ENCODE assay signal across 22 cellular contexts in the genomic region with DNA sequence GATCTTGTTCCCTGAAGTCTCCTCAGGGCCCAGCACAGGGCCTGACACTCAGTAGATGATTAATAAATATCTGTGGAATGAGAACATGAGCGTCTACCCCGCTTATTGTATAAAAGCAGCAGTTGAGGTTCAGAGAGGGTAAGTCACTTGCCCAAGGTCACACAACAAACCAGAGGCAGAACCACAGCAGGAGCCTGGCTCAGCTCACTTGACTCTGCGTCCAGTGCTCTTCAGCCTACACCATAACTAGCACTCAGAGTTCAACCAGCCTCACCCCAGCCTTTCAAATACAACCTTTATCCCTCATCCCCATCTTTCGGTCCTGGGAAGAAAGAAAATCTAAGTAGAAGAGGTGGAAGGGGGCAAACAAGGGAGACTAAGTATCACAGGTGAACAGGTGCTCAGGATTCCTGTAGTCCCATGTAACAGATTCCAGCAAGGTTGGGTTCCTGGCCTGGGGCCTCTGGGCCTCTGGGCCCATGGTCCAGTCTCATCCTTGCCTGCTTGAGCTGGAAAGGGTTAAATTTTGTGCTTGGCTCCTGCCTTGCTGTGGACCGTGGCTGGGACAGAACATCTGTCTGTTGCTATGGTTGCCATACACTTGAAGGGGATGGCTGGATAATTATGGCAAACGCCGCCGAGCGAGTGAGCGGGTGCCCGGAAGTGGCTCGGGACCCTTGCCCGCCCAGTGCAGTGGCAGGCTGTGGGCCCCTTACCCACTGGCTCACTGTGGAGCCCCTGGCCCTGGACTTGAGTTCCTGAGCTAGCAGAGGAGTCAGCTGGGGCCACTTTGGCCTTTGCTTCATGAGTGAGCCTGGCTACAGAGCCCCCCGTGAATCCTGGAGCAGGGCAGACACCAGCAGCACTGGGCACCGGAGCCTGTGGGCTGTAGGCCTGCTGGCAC. TPM values are rescaled to one million over a fixed set of nuclear protein-coding genes. Genes with fewer than 3 reads are reported as not detected.
DNase-seq lines count a peak whose midpoint lies in the region; ATAC-seq and TF ChIP-seq lines count a peak whose summit lies in the region.
"Had no signal": no experiment of that assay in that cellular context is flagged by ENCODE, and none has a peak within 500 bp of the region (broad histone marks: within the 10 kb centered on the region; RNA-seq: fewer than 3 reads in every experiment).

No MANE protein-coding gene starts in this region.

- H3K79me2 ChIP-seq in SK-N-SH (ENCODE audit: insufficient read depth): no peaks in the 10 kb centered on the region
- no peaks in the 10 kb centered on the region for H3K79me2 ChIP-seq in neural progenitor cell (ENCODE audit: low read depth)

- H4K20me1 ChIP-seq in SK-N-SH (ENCODE audit: insufficient read depth): no peaks in the 10 kb centered on the region
- H4K20me1 ChIP-seq in neural progenitor cell (ENCODE audit: low read depth): no peaks in the 10 kb centered on the region

- no peak for TF ChIP-seq RAD21 in SK-N-SH (IDR thresholded peaks at IDR 0.05; ENCODE audit: low read length)

- H3K27ac Mint-ChIP-seq in neural progenitor cell: no peak overlapping the region
- H3K27ac Mint-ChIP-seq: activated T-cell treated with anti-CD3 and anti-CD28 coated beads, Interleukin-2, amount 50 U/mL, for 72 hours; naive thymus-derived CD4-positive, alpha-beta T cell had no signal

- H3K4me1 ChIP-seq in SK-N-SH (ENCODE audit: control insufficient read depth in 1 of 2, insufficient read depth in 2 of 2, low read depth in 1 of 2, low read length in 1 of 2) (peaks cover 0 to 19% of the 10 kb centered on the region in 2 experiments; a peak in 1 of 4 replicates), neural progenitor cell (peaks cover 21% of the 10 kb centered on the region)
- H3K4me1 ChIP-seq: body of pancreas, SJSA1 had no signal

- WGBS in SK-N-SH (ENCODE audit: low lambda C conversion rate): 53% methylated on average over 5 of the region's 15 CpGs

- H3K9me2 ChIP-seq in SK-N-SH: no peaks in the 10 kb centered on the region

- no peaks in the 10 kb centered on the region for H3K9me3 Mint-ChIP-seq in neural progenitor cell

- H3K9me3 ChIP-seq in SK-N-SH: no peaks in the 10 kb centered on the region
- H3K9me3 ChIP-seq in neural progenitor cell (ENCODE audit: low read depth): no peaks in the 10 kb centered on the region
- H3K9me3 ChIP-seq: body of pancreas, SJSA1 had no signal

- H3K9ac ChIP-seq in SK-N-SH (no peak overlapping the region), neural progenitor cell (no peak overlapping the region)

- peaks cover 12% of the 10 kb centered on the region for H3K27me3 Mint-ChIP-seq in neural progenitor cell (ENCODE audit: insufficient read depth, low read depth)

- H3F3A ChIP-seq in SK-N-SH (replicated peaks; ENCODE audit: insufficient read depth) (no peaks in the 10 kb centered on the region), neural progenitor cell (ENCODE audit: low read depth) (no peaks in the 10 kb centered on the region)

- no peak overlapping the region for H3K4me2 ChIP-seq in SK-N-SH
- H3K4me2 ChIP-seq in neural progenitor cell: no peak overlapping the region

- CTCF ChIA-PET in SK-N-SH (lab: Yijun Ruan, JAX): interaction anchor here (0.9 to 1.1 kb wide), 3 partner anchors 9 to 86 kb away, joined by 3 read pairs; no protein-coding TSS in a partner anchor

- TF ChIP-seq EP300 in SK-N-SH (IDR thresholded peaks at IDR 0.05; ENCODE audit: borderline replicate concordance in 1 of 2, low read depth in 1 of 2, low read length in 1 of 2): no peak

- H3K36me3 ChIP-seq in SK-N-SH (replicated peaks in 1 of 2; ENCODE audit: control insufficient read depth in 1 of 2, insufficient read depth in 2 of 2, low read length in 1 of 2) (no peaks in the 10 kb centered on the region), neural progenitor cell (no peaks in the 10 kb centered on the region)
- H3K36me3 ChIP-seq: SJSA1 had no signal

- ATAC-seq in SK-N-SH treated with all-trans-retinoic acid at 6 μM for 48 hours: no peak
- ATAC-seq in GM21619 (IDR thresholded peaks at IDR 0.05; ENCODE audit: unreplicated experiment): no peak
- ATAC-seq: activated T-cell treated with anti-CD3 and anti-CD28 coated beads, Interleukin-2, amount 50 U/mL, for 72 hours; body of pancreas; left colon; naive thymus-derived CD4-positive, alpha-beta T cell; right cardiac atrium had no signal

- TF ChIP-seq CTCF in SK-N-SH (IDR thresholded peaks at IDR 0.05) (no peak), neural progenitor cell (IDR thresholded peaks at IDR 0.05) (no peak)

- H3K36me3 Mint-ChIP-seq in neural progenitor cell: no peaks in the 10 kb centered on the region

- H3K4me1 Mint-ChIP-seq in neural progenitor cell: peaks cover 37% of the 10 kb centered on the region

- H3K4me3 Mint-ChIP-seq in neural progenitor cell: peak overlapping the region; percentile 44
- H3K4me3 Mint-ChIP-seq: activated T-cell treated with anti-CD3 and anti-CD28 coated beads, Interleukin-2, amount 50 U/mL, for 72 hours; naive thymus-derived CD4-positive, alpha-beta T cell had no signal

- POLR2A ChIA-PET in SK-N-SH (lab: Yijun Ruan, JAX): no interaction called here

- H3K27me3 ChIP-seq in SK-N-SH (ENCODE audit: insufficient read depth): peaks cover 15% of the 10 kb centered on the region; the same call in 1 of the 2 replicates
- H3K27me3 ChIP-seq in neural progenitor cell: no peaks in the 10 kb centered on the region
- H3K27me3 ChIP-seq: SJSA1 had no signal

- DNase-seq in SK-N-SH (peak; percentile 77), NCI-H1417 (lab: John Stamatoyannopoulos, UW) (peak; percentile 83 to 91 (median 86)), NCI-H774 (lab: John Stamatoyannopoulos, UW) (peak; percentile 12), neural progenitor cell (ENCODE audit: low spot score) (no peak), SIG-M5 treated with dmso at 0.1 percent for 504 hours (lab: John Stamatoyannopoulos, UW; ENCODE audit: unreplicated experiment) (no peak)
- DNase-seq in activated T-cell treated with anti-CD3 and anti-CD28 coated beads, Interleukin-2, amount 50 U/mL, for 1 hour: no peak
- DNase-seq: activated CD4-positive, alpha-beta T cell treated with anti-CD3 and anti-CD28 coated beads for 4 hours; activated T-cell treated with anti-CD3 and anti-CD28 coated beads, Interleukin-2, amount 50 U/mL, for 72 hours; body of pancreas; Calu3; KBM-7; left colon; mesendoderm; naive thymus-derived CD4-positive, alpha-beta T cell; NCI-H2081; stimulated activated CD4-positive, alpha-beta T cell treated with anti-CD3 and anti-CD28 coated beads, Interleukin-12 subunit alpha, Interleukin-12 subunit beta, amount 100 ng/mL, for 4 hours; T-helper 2 cell had no signal

- 0 out of 4 replicates have a peak overlapping the region, but pooled peaks of 1 of the 2 experiments have one; percentile 4 for H3K27ac ChIP-seq in SK-N-SH (ENCODE audit: low read depth in 2 of 2, low read length in 1 of 2)
- no peak overlapping the region for H3K27ac ChIP-seq in neural progenitor cell
- H3K27ac ChIP-seq: body of pancreas, epithelial cell of prostate, SJSA1 had no signal

- H3K4me3 ChIP-seq in SK-N-SH (ENCODE audit: low read depth in 2 of 2, low read length in 1 of 2) (no peak overlapping the region), neural progenitor cell (no peak overlapping the region)
- H3K4me3 ChIP-seq: body of pancreas, SJSA1 had no signal

- no peak overlapping the region for H2AFZ ChIP-seq in SK-N-SH (ENCODE audit: low read depth)
- no peak overlapping the region for H2AFZ ChIP-seq in neural progenitor cell (replicated peaks)

TF ChIP-seq in SK-N-SH, 30 proteins besides CTCF, POLR2A, EP300 and RAD21 (continues in another document):
- no peak for TF ChIP-seq RFX5 (IDR thresholded peaks at IDR 0.05; ENCODE audit: low read length)
- TF ChIP-seq, protein P1, sequence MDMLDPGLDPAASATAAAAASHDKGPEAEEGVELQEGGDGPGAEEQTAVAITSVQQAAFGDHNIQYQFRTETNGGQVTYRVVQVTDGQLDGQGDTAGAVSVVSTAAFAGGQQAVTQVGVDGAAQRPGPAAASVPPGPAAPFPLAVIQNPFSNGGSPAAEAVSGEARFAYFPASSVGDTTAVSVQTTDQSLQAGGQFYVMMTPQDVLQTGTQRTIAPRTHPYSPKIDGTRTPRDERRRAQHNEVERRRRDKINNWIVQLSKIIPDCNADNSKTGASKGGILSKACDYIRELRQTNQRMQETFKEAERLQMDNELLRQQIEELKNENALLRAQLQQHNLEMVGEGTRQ (IDR thresholded peaks at IDR 0.05; ENCODE audit: borderline replicate concordance, low read depth, low read length): no peak
- TF ChIP-seq, protein P2, sequence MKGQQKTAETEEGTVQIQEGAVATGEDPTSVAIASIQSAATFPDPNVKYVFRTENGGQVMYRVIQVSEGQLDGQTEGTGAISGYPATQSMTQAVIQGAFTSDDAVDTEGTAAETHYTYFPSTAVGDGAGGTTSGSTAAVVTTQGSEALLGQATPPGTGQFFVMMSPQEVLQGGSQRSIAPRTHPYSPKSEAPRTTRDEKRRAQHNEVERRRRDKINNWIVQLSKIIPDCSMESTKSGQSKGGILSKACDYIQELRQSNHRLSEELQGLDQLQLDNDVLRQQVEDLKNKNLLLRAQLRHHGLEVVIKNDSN (IDR thresholded peaks at IDR 0.05; ENCODE audit: borderline replicate concordance, low read depth): no peak
- no peak for TF ChIP-seq NRF1 (IDR thresholded peaks at IDR 0.05; ENCODE audit: low read depth, low read length)

TF ChIP-seq in SK-N-SH treated with all-trans-retinoic acid at 6 μM for 48 hours, 23 proteins besides CTCF, POLR2A, EP300 and RAD21 (continues in another document):
- TF ChIP-seq, protein P3, sequence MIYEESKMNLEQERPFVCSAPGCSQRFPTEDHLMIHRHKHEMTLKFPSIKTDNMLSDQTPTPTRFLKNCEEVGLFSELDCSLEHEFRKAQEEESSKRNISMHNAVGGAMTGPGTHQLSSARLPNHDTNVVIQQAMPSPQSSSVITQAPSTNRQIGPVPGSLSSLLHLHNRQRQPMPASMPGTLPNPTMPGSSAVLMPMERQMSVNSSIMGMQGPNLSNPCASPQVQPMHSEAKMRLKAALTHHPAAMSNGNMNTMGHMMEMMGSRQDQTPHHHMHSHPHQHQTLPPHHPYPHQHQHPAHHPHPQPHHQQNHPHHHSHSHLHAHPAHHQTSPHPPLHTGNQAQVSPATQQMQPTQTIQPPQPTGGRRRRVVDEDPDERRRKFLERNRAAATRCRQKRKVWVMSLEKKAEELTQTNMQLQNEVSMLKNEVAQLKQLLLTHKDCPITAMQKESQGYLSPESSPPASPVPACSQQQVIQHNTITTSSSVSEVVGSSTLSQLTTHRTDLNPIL (CRISPR knock-in tag; IDR thresholded peaks at IDR 0.05; ENCODE audit: low read depth): no peak
- no peak for TF ChIP-seq ZFP3 (CRISPR knock-in tag; IDR thresholded peaks at IDR 0.05)

RNA-seq across cellular contexts. Expression of a gene that starts 25.1 kb away (rescaled TPM):
- 10.4 and 14.3 TPM in 2 replicates for polyA plus RNA-seq in SK-N-SH (2012; rRNA removed)
- polyA plus RNA-seq in SK-N-SH (2012; cell fraction: cytosol; rRNA removed): 8.7 and 10.6 TPM in 2 replicates
- 35.9 and 37.2 TPM in 2 replicates for polyA plus RNA-seq in SK-N-SH (2012; cell fraction: nucleus; rRNA removed)
- 11.9 and 25.6 TPM in 2 replicates for total RNA-seq in neural progenitor cell (ENCODE audit: low replicate concordance)

Comparison
In these comparisons a context has a peak if more than half of its experiments do, and no peak if none do; other contexts are left out.
1. DNase-seq: peak in SK-N-SH (single experiment), NCI-H1417 (3 of 3) and NCI-H774 (single experiment); none in neural progenitor cell (single experiment), activated T-cell treated with anti-CD3 and anti-CD28 coated beads, Interleukin-2, amount 50 U/mL, for 1 hour (single experiment) and SIG-M5 treated with dmso at 0.1 percent for 504 hours (single experiment).